ENCODE assay signal across 2 cellular contexts in genomic region chr18:22689711-22690110, GRCh38.
TF ChIP-seq lines count a peak whose summit lies in the region.

No MANE protein-coding gene starts in this region.

TF ChIP-seq in IMR-90, 13 proteins besides CTCF, POLR2A, EP300 and RAD21 (continued from another document):
- no peak for TF ChIP-seq MAFK (IDR thresholded peaks at IDR 0.05; ENCODE audit: low read depth, low read length)
- TF ChIP-seq USF2 (IDR thresholded peaks at IDR 0.05; ENCODE audit: low read depth, low read length): no peak
- no peak for TF ChIP-seq SMC3 (IDR thresholded peaks at IDR 0.05; ENCODE audit: low read depth, low read length)
- TF ChIP-seq RCOR1 (IDR thresholded peaks at IDR 0.05; ENCODE audit: insufficient replicate concordance, low read length): no peak
- TF ChIP-seq ELK1 (IDR thresholded peaks at IDR 0.05; ENCODE audit: borderline replicate concordance, low read depth, low read length): no peak
- no peak for TF ChIP-seq NFE2L2 (IDR thresholded peaks at IDR 0.05; ENCODE audit: low read depth, low read length)
- TF ChIP-seq BHLHE40 (IDR thresholded peaks at IDR 0.05; ENCODE audit: low read depth, low read length): no peak
- no peak for TF ChIP-seq FOS (IDR thresholded peaks at IDR 0.05; ENCODE audit: low read depth, low read length)
- TF ChIP-seq CHD1 (IDR thresholded peaks at IDR 0.05; ENCODE audit: low read depth, low read length): no peak
- no peak for TF ChIP-seq MXI1 (IDR thresholded peaks at IDR 0.05; ENCODE audit: borderline replicate concordance, low read depth, low read length)
- no peak for TF ChIP-seq MAZ (IDR thresholded peaks at IDR 0.05; ENCODE audit: borderline replicate concordance, low read depth, low read length)

TF ChIP-seq in PFSK-1, 5 proteins besides CTCF, POLR2A, EP300 and RAD21 (continued from another document):
- TF ChIP-seq, protein P1, sequence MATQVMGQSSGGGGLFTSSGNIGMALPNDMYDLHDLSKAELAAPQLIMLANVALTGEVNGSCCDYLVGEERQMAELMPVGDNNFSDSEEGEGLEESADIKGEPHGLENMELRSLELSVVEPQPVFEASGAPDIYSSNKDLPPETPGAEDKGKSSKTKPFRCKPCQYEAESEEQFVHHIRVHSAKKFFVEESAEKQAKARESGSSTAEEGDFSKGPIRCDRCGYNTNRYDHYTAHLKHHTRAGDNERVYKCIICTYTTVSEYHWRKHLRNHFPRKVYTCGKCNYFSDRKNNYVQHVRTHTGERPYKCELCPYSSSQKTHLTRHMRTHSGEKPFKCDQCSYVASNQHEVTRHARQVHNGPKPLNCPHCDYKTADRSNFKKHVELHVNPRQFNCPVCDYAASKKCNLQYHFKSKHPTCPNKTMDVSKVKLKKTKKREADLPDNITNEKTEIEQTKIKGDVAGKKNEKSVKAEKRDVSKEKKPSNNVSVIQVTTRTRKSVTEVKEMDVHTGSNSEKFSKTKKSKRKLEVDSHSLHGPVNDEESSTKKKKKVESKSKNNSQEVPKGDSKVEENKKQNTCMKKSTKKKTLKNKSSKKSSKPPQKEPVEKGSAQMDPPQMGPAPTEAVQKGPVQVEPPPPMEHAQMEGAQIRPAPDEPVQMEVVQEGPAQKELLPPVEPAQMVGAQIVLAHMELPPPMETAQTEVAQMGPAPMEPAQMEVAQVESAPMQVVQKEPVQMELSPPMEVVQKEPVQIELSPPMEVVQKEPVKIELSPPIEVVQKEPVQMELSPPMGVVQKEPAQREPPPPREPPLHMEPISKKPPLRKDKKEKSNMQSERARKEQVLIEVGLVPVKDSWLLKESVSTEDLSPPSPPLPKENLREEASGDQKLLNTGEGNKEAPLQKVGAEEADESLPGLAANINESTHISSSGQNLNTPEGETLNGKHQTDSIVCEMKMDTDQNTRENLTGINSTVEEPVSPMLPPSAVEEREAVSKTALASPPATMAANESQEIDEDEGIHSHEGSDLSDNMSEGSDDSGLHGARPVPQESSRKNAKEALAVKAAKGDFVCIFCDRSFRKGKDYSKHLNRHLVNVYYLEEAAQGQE (IDR thresholded peaks at IDR 0.05; ENCODE audit: insufficient read depth in 1 of 2, low read depth in 2 of 2, low read length in 2 of 2): peak in 1 of 2 experiments; percentile 59; a peak in 1 of 4 replicates
- TF ChIP-seq SIN3A (IDR thresholded peaks at IDR 0.05; ENCODE audit: borderline replicate concordance, insufficient read depth, low read length): peak; percentile 61; the same call in 1 of the 2 replicates
- no peak for TF ChIP-seq FOXP2 (optimal IDR thresholded peaks at IDR 0.05; ENCODE audit: borderline replicate concordance, extremely low read depth, extremely low read length, insufficient read depth)
